ENCODE assay signal across 8 cellular contexts in genomic region chr20:3808141-3808479, GRCh38. TPM values are rescaled to one million over a fixed set of nuclear protein-coding genes. Genes with fewer than 3 reads are reported as not detected.
DNase-seq lines count a peak whose midpoint lies in the region; ATAC-seq and TF ChIP-seq lines count a peak whose summit lies in the region.

No MANE protein-coding gene starts in this region.

- CTCF ChIA-PET in AG04449 (lab: Yijun Ruan, JAX), result interaction anchor here (1.1 kb wide), 1 partner anchor 131 kb away, joined by 3 read pairs; no protein-coding TSS in a partner anchor

- TF ChIP-seq POLR2A in gastrocnemius medialis (IDR thresholded peaks at IDR 0.05), result peak; percentile 40 to 41

- TF ChIP-seq CTCF in AG04449 (IDR thresholded peaks at IDR 0.05; ENCODE audit: insufficient read depth, low read length, missing control alignments) (no peak), gastrocnemius medialis (IDR thresholded peaks at IDR 0.05 in 4 of 5, conservative IDR thresholded peaks at IDR 0.05 in 1 of 5) (no peak)

- ATAC-seq in left ventricle myocardium superior, result peak; percentile 46
- peak; percentile 4 to 20 for ATAC-seq in gastrocnemius medialis
- ATAC-seq in HG02678 (IDR thresholded peaks at IDR 0.05; ENCODE audit: unreplicated experiment), result no peak

- H3K9me3 ChIP-seq in gastrocnemius medialis, result no peaks in the 10 kb centered on the region

- intact Hi-C loops in left ventricle myocardium superior (cut with micrococcal nuclease), result no loop called here
- intact Hi-C loops in gastrocnemius medialis (cut with DNase I; ENCODE audit: low total_unique reads), result no loop called here

- POLR2A ChIA-PET in AG04449 (lab: Yijun Ruan, JAX), result no interaction called here

- in situ Hi-C loops in gastrocnemius medialis (cut with MboI; ENCODE audit: low sequenced_read_pairs in 4 of 4), result no loop called here

- 16 to 25% (median 22%) methylated on average over 4 of the region's 4 CpGs for WGBS in adipose tissue, 3 donors

- H3K4me3 ChIP-seq in AG04449 (ENCODE audit: low read depth, low read length) (no peak overlapping the region), gastrocnemius medialis (peak overlapping the region in 1 of 4 donors; percentile 12)

- peaks cover 31 to 48% of the 10 kb centered on the region in 2 donors for H3K4me1 ChIP-seq in gastrocnemius medialis

- no peaks in the 10 kb centered on the region for H3K27me3 ChIP-seq in gastrocnemius medialis

- H3K36me3 ChIP-seq in gastrocnemius medialis, result no peaks in the 10 kb centered on the region

- H3K27ac ChIP-seq in adipose tissue (ENCODE audit: low read depth, low read length) (peak overlapping the region; percentile 95), gastrocnemius medialis (peak overlapping the region; percentile 80 to 91 (median 83))

- DNase-seq in AG04449 (ENCODE audit: low read depth, low spot score) (peak; percentile 87), HK-2 (ENCODE audit: unreplicated experiment) (peak; percentile 88), left ventricle myocardium superior (peak; percentile 85), gastrocnemius medialis (peak; percentile 62 to 80)
- DNase-seq in activated CD4-positive, alpha-beta T cell treated with anti-CD3 and anti-CD28 coated beads, Interleukin-2, amount 50 U/mL, for 1 hour, result no peak
- DNase-seq in activated effector memory CD4-positive, alpha-beta T cell treated with anti-CD3 and anti-CD28 coated beads, Interleukin-2, amount 50 U/mL, for 16 hours, result no peak

RNA-seq across cellular contexts. Expression of gene CDC25B, which starts 12.0 kb away (rescaled TPM):
- polyA plus RNA-seq in adipose tissue, result 10 to 100 TPM in 2 of 3 donors, 1 to 10 TPM in 1; 6.6 to 33.5 (median 12.9) TPM
- 7.5 TPM for total RNA-seq in left ventricle myocardium superior
- total RNA-seq in gastrocnemius medialis, result 10 to 100 TPM in 2 of 4 donors, 1 to 10 TPM in 2; 2.3 to 17.3 (median 10.1) TPM

RNA-seq across cellular contexts. Expression of gene AP5S1, which starts 12.2 kb away (rescaled TPM):
- 1 to 10 TPM; 5.1 to 9.7 (median 8.9) TPM for polyA plus RNA-seq in adipose tissue
- total RNA-seq in left ventricle myocardium superior, result 10.2 TPM
- total RNA-seq in gastrocnemius medialis, result 10 to 100 TPM; 11.6 to 20.9 (median 17.3) TPM

RNA-seq across cellular contexts. Expression of gene CENPB, which starts 21.6 kb away (rescaled TPM):
- polyA plus RNA-seq in adipose tissue, result 10 to 100 TPM; 37.8 to 73.4 (median 70.9) TPM
- 68.3 TPM for total RNA-seq in left ventricle myocardium superior
- 100 to 1,000 TPM in 3 of 4 donors, 10 to 100 TPM in 1; 67.5 to 186 (median 143) TPM for total RNA-seq in gastrocnemius medialis

RNA-seq across cellular contexts. Expression of gene SPEF1, which starts 26.9 kb away (rescaled TPM):
- polyA plus RNA-seq in adipose tissue, result under 1 TPM in 2 of 3 donors, not detected in 1; 0.09 to 0.71 TPM
- total RNA-seq in left ventricle myocardium superior (not detected), gastrocnemius medialis (not detected)

RNA-seq across cellular contexts. Expression of gene MAVS, which starts 38.5 kb away (rescaled TPM):
- 10 to 100 TPM; 12.6 to 27.0 (median 19.9) TPM for polyA plus RNA-seq in adipose tissue
- total RNA-seq in left ventricle myocardium superior (34.8 TPM), gastrocnemius medialis (10 to 100 TPM; 37.9 to 64.5 (median 44.4) TPM)

Comparison
In these comparisons a context has a peak if more than half of its experiments do, and no peak if none do; other contexts are left out.
1. DNase-seq: peak in AG04449 (single experiment), HK-2 (single experiment), left ventricle myocardium superior (single experiment) and gastrocnemius medialis (2 of 2); none in activated CD4-positive, alpha-beta T cell treated with anti-CD3 and anti-CD28 coated beads, Interleukin-2, amount 50 U/mL, for 1 hour (single experiment) and activated effector memory CD4-positive, alpha-beta T cell treated with anti-CD3 and anti-CD28 coated beads, Interleukin-2, amount 50 U/mL, for 16 hours (single experiment).